9 cellular contexts compared by ENCODE assay signal in genomic region chr21:33244082-33244780, GRCh38. TPM values are rescaled to one million over a fixed set of nuclear protein-coding genes. Genes with fewer than 3 reads are reported as not detected.
DNase-seq lines count a peak whose midpoint lies in the region; ATAC-seq and TF ChIP-seq lines count a peak whose summit lies in the region.
"Had no signal": no experiment of that assay in that cellular context is flagged by ENCODE, and none has a peak within 500 bp of the region (broad histone marks: within the 10 kb centered on the region; RNA-seq: fewer than 3 reads in every experiment).

No MANE protein-coding gene starts in this region.

- no peak overlapping the region for H2BK15ac ChIP-seq in neuronal stem cell (ENCODE audit: low read length)

- CTCF ChIA-PET in activated CD8-positive, alpha-beta T cell treated with anti-CD3 and anti-CD28 coated beads, Interleukin-2, amount 10 ng/mL, durations not matched to agents 7 days and 5 days (lab: Charles Lee) = interaction anchor here (0.7 kb wide), 1 partner anchor 39 kb away, joined by 3 read pairs; no protein-coding TSS in a partner anchor

- no peak for DNase-seq in CD14-positive monocyte (ENCODE audit: low spot score)
- peak; percentile 25 for DNase-seq in activated CD8-positive, alpha-beta T cell treated with anti-CD3 and anti-CD28 coated beads, Interleukin-2, amount 10 ng/mL, durations not matched to agents 7 days and 5 days
- DNase-seq in memory B cell (ENCODE audit: low spot score in 2 of 2) = no peak
- DNase-seq in neuronal stem cell (ENCODE audit: low spot score) = no peak
- no peak for DNase-seq in GM13977 (ENCODE audit: low spot score)
- DNase-seq: activated gamma-delta T cell had no signal

- H3F3A ChIP-seq in Loucy (ENCODE audit: low read depth) = peaks cover 9% of the 10 kb centered on the region

- no peak overlapping the region for H3K4ac ChIP-seq in neuronal stem cell (ENCODE audit: low read length)

- H3K36me3 ChIP-seq in Loucy (ENCODE audit: insufficient read depth, low read length) (peaks cover 57% of the 10 kb centered on the region), neuronal stem cell (replicated peaks in 1 of 2; ENCODE audit: control insufficient read depth in 2 of 2, insufficient read depth in 2 of 2, low read length in 2 of 2) (peaks cover 10 to 71% of the 10 kb centered on the region in 2 donors)

- H3K9ac ChIP-seq in Loucy (ENCODE audit: low read depth, low read length, poor library complexity, severe bottlenecking) (peak overlapping the region; percentile 79), neuronal stem cell (ENCODE audit: low read depth, low read length, poor library complexity) (no peak overlapping the region)

- H3K9me3 ChIP-seq in Loucy (ENCODE audit: insufficient read depth, low read depth, low read length) (no peaks in the 10 kb centered on the region), neuronal stem cell (replicated peaks in 1 of 2; ENCODE audit: control insufficient read depth in 2 of 2, insufficient read depth in 1 of 2, low read depth in 1 of 2, low read length in 2 of 2) (peaks cover under 1 to 18% of the 10 kb centered on the region in 2 donors)

- H3K4me3 ChIP-seq in Loucy (ENCODE audit: low read length, poor library complexity, severe bottlenecking) (peak overlapping the region; percentile 59), neuronal stem cell (ENCODE audit: low read length in 2 of 2) (peak overlapping the region in 1 of 2 donors; percentile 47)

- H3K9me3 Mint-ChIP-seq in CD14-positive monocyte (no peaks in the 10 kb centered on the region), memory B cell (no peaks in the 10 kb centered on the region)
- H3K9me3 Mint-ChIP-seq in activated CD8-positive, alpha-beta T cell treated with anti-CD3 and anti-CD28 coated beads, Interleukin-2, amount 10 ng/mL, durations not matched to agents 7 days and 5 days (ENCODE audit: insufficient read depth) = no peaks in the 10 kb centered on the region

- H2AFZ ChIP-seq in Loucy (ENCODE audit: low read length) = no peak overlapping the region
- H2AFZ ChIP-seq in neuronal stem cell (ENCODE audit: low read length) = no peak overlapping the region

- no peak overlapping the region for H3K14ac ChIP-seq in neuronal stem cell (ENCODE audit: low read length)

- peak; percentile 45 for ATAC-seq in activated CD8-positive, alpha-beta T cell treated with anti-CD3 and anti-CD28 coated beads, Interleukin-2, amount 10 ng/mL, durations not matched to agents 7 days and 5 days
- ATAC-seq in memory B cell (ENCODE audit: low read depth) = no peak
- no peak for ATAC-seq in GM19452 (IDR thresholded peaks at IDR 0.05; ENCODE audit: unreplicated experiment)
- ATAC-seq in GM21786 (IDR thresholded peaks at IDR 0.05; ENCODE audit: unreplicated experiment) = no peak

- H4K8ac ChIP-seq in neuronal stem cell (ENCODE audit: low read depth, low read length) = no peak overlapping the region

- POLR2A ChIA-PET in activated CD8-positive, alpha-beta T cell treated with anti-CD3 and anti-CD28 coated beads, Interleukin-2, amount 10 ng/mL, durations not matched to agents 7 days and 5 days (lab: Charles Lee) = interaction anchor here (0.6 kb wide), 1 partner anchor 964 kb away, joined by 3 read pairs; no protein-coding TSS in a partner anchor

- no peaks in the 10 kb centered on the region for H3K9me2 ChIP-seq in Loucy (replicated peaks; ENCODE audit: low read depth, low read length)

- peaks cover 0 to 3% (median under 1%) of the 10 kb centered on the region in 3 donors for H3K27me3 Mint-ChIP-seq in CD14-positive monocyte (ENCODE audit: low read depth in 3 of 3)
- H3K27me3 Mint-ChIP-seq in activated CD8-positive, alpha-beta T cell treated with anti-CD3 and anti-CD28 coated beads, Interleukin-2, amount 10 ng/mL, durations not matched to agents 7 days and 5 days (ENCODE audit: low read depth) = no peaks in the 10 kb centered on the region
- no peaks in the 10 kb centered on the region for H3K27me3 Mint-ChIP-seq in memory B cell

- H3K4me1 Mint-ChIP-seq in CD14-positive monocyte (peaks cover 42% of the 10 kb centered on the region), memory B cell (peaks cover 16% of the 10 kb centered on the region)
- peaks cover 85% of the 10 kb centered on the region for H3K4me1 Mint-ChIP-seq in activated CD8-positive, alpha-beta T cell treated with anti-CD3 and anti-CD28 coated beads, Interleukin-2, amount 10 ng/mL, durations not matched to agents 7 days and 5 days (ENCODE audit: low read depth)

- no peak overlapping the region for H3K23ac ChIP-seq in neuronal stem cell (ENCODE audit: low read depth, low read length, poor library complexity)

- no peaks in the 10 kb centered on the region for H3K79me1 ChIP-seq in neuronal stem cell (ENCODE audit: low read depth, low read length)

- no peak overlapping the region for H2BK5ac ChIP-seq in neuronal stem cell (ENCODE audit: low read length)

- no peak overlapping the region for H4K91ac ChIP-seq in neuronal stem cell (ENCODE audit: low read depth, low read length, poor library complexity)

- H3K4me1 ChIP-seq in Loucy (ENCODE audit: insufficient read depth, low read length, poor library complexity, severe bottlenecking) (peaks cover 84% of the 10 kb centered on the region), neuronal stem cell (ENCODE audit: control insufficient read depth in 2 of 2, insufficient read depth in 1 of 2, low read depth in 1 of 2, low read length in 2 of 2) (peaks cover 0 to 2% of the 10 kb centered on the region in 2 donors)

- no peaks in the 10 kb centered on the region for H3K27me3 ChIP-seq in Loucy (ENCODE audit: insufficient read depth, low read length, poor library complexity, severe bottlenecking)
- H3K27me3 ChIP-seq in neuronal stem cell (ENCODE audit: control insufficient read depth in 3 of 3, insufficient read depth in 3 of 3, low read depth in 1 of 3, low read length in 3 of 3) = no peaks in the 10 kb centered on the region

- WGBS in neuronal stem cell (ENCODE audit: extremely low coverage in 2 of 2, insufficient read length in 2 of 2, insufficient replicate concordance in 1 of 2), 2 donors = 100% methylated on average over 1 of the region's 6 CpGs; no CpG with 5 or more reads in 1 of the 2 donors

- H3K36me3 Mint-ChIP-seq in CD14-positive monocyte (peaks cover 68 to 78% of the 10 kb centered on the region in 2 donors), memory B cell (peaks cover 49% of the 10 kb centered on the region)
- peaks cover 73% of the 10 kb centered on the region for H3K36me3 Mint-ChIP-seq in activated CD8-positive, alpha-beta T cell treated with anti-CD3 and anti-CD28 coated beads, Interleukin-2, amount 10 ng/mL, durations not matched to agents 7 days and 5 days (ENCODE audit: low read depth)

- TF ChIP-seq CTCF in CD14-positive monocyte (IDR thresholded peaks at IDR 0.05) (no peak), Loucy (conservative IDR thresholded peaks at IDR 0.05; ENCODE audit: low read length) (no peak), GM13977 (IDR thresholded peaks at IDR 0.05; ENCODE audit: extremely low read depth, insufficient read depth, missing control alignments) (no peak)

- no peak overlapping the region for H2BK12ac ChIP-seq in neuronal stem cell (ENCODE audit: low read length)

- H3K27ac ChIP-seq in neuronal stem cell (replicated peaks; ENCODE audit: low read length) = no peak overlapping the region

- H3K4me3 Mint-ChIP-seq in CD14-positive monocyte = no peak overlapping the region
- H3K4me3 Mint-ChIP-seq in activated CD8-positive, alpha-beta T cell treated with anti-CD3 and anti-CD28 coated beads, Interleukin-2, amount 10 ng/mL, durations not matched to agents 7 days and 5 days = peak overlapping the region; percentile 52
- H3K4me3 Mint-ChIP-seq in memory B cell = peak overlapping the region; percentile 16

- in situ Hi-C loops in GM13977 (cut with MboI; ENCODE audit: low pct_unique_long_range_greater_than_20kb, low sequenced_read_pairs, unreplicated experiment) = no loop called here

- peak overlapping the region; percentile 70 to 95 (median 90) for H3K27ac Mint-ChIP-seq in CD14-positive monocyte
- H3K27ac Mint-ChIP-seq in activated CD8-positive, alpha-beta T cell treated with anti-CD3 and anti-CD28 coated beads, Interleukin-2, amount 10 ng/mL, durations not matched to agents 7 days and 5 days = peak overlapping the region; percentile 88
- peak overlapping the region; percentile 56 for H3K27ac Mint-ChIP-seq in memory B cell

- no peak overlapping the region for H2BK120ac ChIP-seq in neuronal stem cell (ENCODE audit: low read depth, low read length)

- intact Hi-C loops in CD14-positive monocyte (cut with micrococcal nuclease) = no loop called here

- H3K79me2 ChIP-seq in Loucy (ENCODE audit: insufficient read depth, low read length) = peaks cover 77% of the 10 kb centered on the region

- no peaks in the 10 kb centered on the region for H4K20me1 ChIP-seq in Loucy (ENCODE audit: insufficient read depth, low read length, poor library complexity, severe bottlenecking)

- H3K4me2 ChIP-seq in Loucy (ENCODE audit: low read depth, low read length, poor library complexity, severe bottlenecking) (peak overlapping the region; percentile 78), neuronal stem cell (ENCODE audit: insufficient read depth, low read length, poor library complexity, severe bottlenecking) (no peak overlapping the region)

- H2AK5ac ChIP-seq in neuronal stem cell (ENCODE audit: low read depth, low read length) = no peak overlapping the region

- H3K18ac ChIP-seq in neuronal stem cell (ENCODE audit: low read length) = no peak overlapping the region

RNA-seq across cellular contexts. Expression of gene IFNAR2, which starts 14.5 kb away (rescaled TPM):
- 10 to 100 TPM; 47.7 to 79.8 TPM for polyA plus RNA-seq in CD14-positive monocyte
- total RNA-seq in activated CD8-positive, alpha-beta T cell treated with anti-CD3 and anti-CD28 coated beads, Interleukin-2, amount 10 ng/mL, durations not matched to agents 7 days and 5 days = 10 to 100 TPM; 54.6 to 62.4 TPM
- polyA plus RNA-seq in neuronal stem cell (2013, experiment 1 of 2) = 14.2 TPM
- polyA plus RNA-seq in neuronal stem cell (2013, experiment 2 of 2) = 14.2 TPM

RNA-seq across cellular contexts. Expression of gene IL10RB, which starts 21.9 kb away (rescaled TPM):
- 100 to 1,000 TPM; 212 to 225 TPM for polyA plus RNA-seq in CD14-positive monocyte
- total RNA-seq in activated CD8-positive, alpha-beta T cell treated with anti-CD3 and anti-CD28 coated beads, Interleukin-2, amount 10 ng/mL, durations not matched to agents 7 days and 5 days = 10 to 100 TPM; 37.1 to 44.2 TPM
- polyA plus RNA-seq in neuronal stem cell (2013, experiment 1 of 2) = 4.9 TPM
- 4.9 TPM for polyA plus RNA-seq in neuronal stem cell (2013, experiment 2 of 2)

Comparison
In these comparisons a context has a peak if more than half of its experiments do, and no peak if none do; other contexts are left out.
1. H3K4me3 Mint-ChIP-seq: peak in activated CD8-positive, alpha-beta T cell treated with anti-CD3 and anti-CD28 coated beads, Interleukin-2, amount 10 ng/mL, durations not matched to agents 7 days and 5 days (single experiment) and memory B cell (single experiment); none in CD14-positive monocyte (0 of 2).
2. Peak in every context shown above with its lines, with median percentiles within 50 percentile points of each other: H3K27ac Mint-ChIP-seq.